Comparison of ENCODE assay signal across 16 cellular contexts in the genomic region with DNA sequence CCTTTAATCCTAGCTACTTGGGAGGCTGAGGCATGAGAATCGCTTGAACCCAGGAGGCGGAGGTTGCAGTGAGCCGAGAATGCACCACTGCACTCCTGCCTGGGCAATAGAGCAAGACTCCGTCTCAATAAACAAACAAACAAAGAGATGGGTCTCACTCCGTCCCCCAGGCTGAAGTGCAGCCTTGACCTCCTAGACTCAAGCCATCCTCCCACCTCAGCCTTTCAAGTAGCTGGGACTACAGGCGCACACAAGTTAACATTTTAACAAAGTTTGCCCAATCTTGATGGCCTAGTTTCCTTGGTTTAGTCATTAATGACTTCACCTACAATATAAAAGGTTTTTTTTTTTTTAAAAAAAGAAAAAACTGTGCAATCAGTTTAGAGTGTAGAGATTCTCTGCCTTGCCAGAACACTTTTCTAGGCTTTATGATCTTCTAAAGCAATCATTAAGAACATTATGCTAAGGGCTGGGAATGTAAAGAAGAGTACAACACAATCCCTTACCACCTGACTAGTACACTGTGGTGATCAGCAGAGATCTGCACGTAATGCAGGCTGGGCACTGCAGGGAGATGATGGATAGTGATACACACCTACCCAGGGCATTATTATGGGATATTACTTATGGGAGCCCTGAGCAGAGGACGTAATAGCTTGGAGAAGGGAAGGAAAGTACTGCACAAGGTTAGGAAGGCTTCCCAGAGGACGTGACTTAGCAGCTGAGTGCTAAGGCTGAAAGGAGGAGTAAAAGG. TPM values are rescaled to one million over a fixed set of nuclear protein-coding genes. Genes with fewer than 3 reads are reported as not detected.
DNase-seq lines count a peak whose midpoint lies in the region; ATAC-seq, FAIRE-seq and TF ChIP-seq lines count a peak whose summit lies in the region.
"Had no signal": no experiment of that assay in that cellular context is flagged by ENCODE, and none has a peak within 500 bp of the region (broad histone marks: within the 10 kb centered on the region; RNA-seq: fewer than 3 reads in every experiment).

No MANE protein-coding gene starts in this region.

- H3K4me3 ChIP-seq in GM23248 (no peak overlapping the region), SU-DHL-6 (ENCODE audit: insufficient read depth, low read length, poor library complexity, severe bottlenecking) (no peak overlapping the region), kidney (ENCODE audit: low read length in 2 of 2) (peak overlapping the region in 1 of 2 donors; percentile 42), psoas muscle (no peak overlapping the region), breast epithelium (no peak overlapping the region), mucosa of descending colon (no peak overlapping the region)
- H3K4me3 ChIP-seq: Peyer's patch had no signal

- H4K20me1 ChIP-seq in GM23248 (ENCODE audit: insufficient read depth) (peaks cover 6% of the 10 kb centered on the region; the same call in 1 of the 2 replicates), SU-DHL-6 (ENCODE audit: low read depth, low read length) (peaks cover 10% of the 10 kb centered on the region; the same call in 1 of the 2 replicates)

- H3K27me3 ChIP-seq in GM23248 (replicated peaks; ENCODE audit: insufficient read depth) (no peaks in the 10 kb centered on the region), SU-DHL-6 (ENCODE audit: low read length) (no peaks in the 10 kb centered on the region), psoas muscle (ENCODE audit: insufficient read depth in 3 of 3, low read length in 2 of 3) (no peaks in the 10 kb centered on the region), breast epithelium (no peaks in the 10 kb centered on the region)
- H3K27me3 ChIP-seq: Peyer's patch had no signal

- H3K9me3 ChIP-seq in GM23248 (ENCODE audit: low read depth) (no peaks in the 10 kb centered on the region), SU-DHL-6 (ENCODE audit: insufficient read depth, low read length) (no peaks in the 10 kb centered on the region), kidney (ENCODE audit: control insufficient read depth in 1 of 2, low read length in 2 of 2) (no peaks in the 10 kb centered on the region), psoas muscle (no peaks in the 10 kb centered on the region), breast epithelium (no peaks in the 10 kb centered on the region), mucosa of descending colon (no peaks in the 10 kb centered on the region)
- H3K9me3 ChIP-seq: Peyer's patch had no signal

- TF ChIP-seq POLR2A in breast epithelium (IDR thresholded peaks at IDR 0.05) = no peak

- H3K4me1 ChIP-seq in GM23248 (ENCODE audit: insufficient read depth) = no peaks in the 10 kb centered on the region; the same call in 1 of the 2 replicates
- peaks cover 9 to 17% of the 10 kb centered on the region in 2 donors for H3K4me1 ChIP-seq in kidney (ENCODE audit: control insufficient read depth in 1 of 2, insufficient read depth in 1 of 2, low read depth in 1 of 2, low read length in 2 of 2)
- H3K4me1 ChIP-seq in psoas muscle = peaks cover 33% of the 10 kb centered on the region
- H3K4me1 ChIP-seq in breast epithelium = no peaks in the 10 kb centered on the region
- peaks cover 6% of the 10 kb centered on the region for H3K4me1 ChIP-seq in mucosa of descending colon (ENCODE audit: low read depth)

- 86 to 88% methylated on average over 9 of the region's 9 CpGs for WGBS in GM23248 (ENCODE audit: low coverage in 1 of 2, low lambda C conversion rate in 2 of 2, missing lambda C conversion rate in 2 of 2), 2 experiments
- 76 to 81% (median 76%) methylated on average over 9 of the region's 9 CpGs for WGBS in psoas muscle, 3 donors

- peak; percentile 2 for DNase-seq in GM23248
- DNase-seq in kidney = no peak
- DNase-seq in psoas muscle = no peak
- no peak for DNase-seq in breast epithelium (ENCODE audit: low spot score in 2 of 2)
- no peak for DNase-seq in mucosa of descending colon
- DNase-seq: ACHN; CD4-positive, alpha-beta T cell; DMS 273 treated with DMSO at 0.1 percent for 48 hours; NCI-H187 treated with DMSO at 0.1 percent for 48 hours; NCI-H2171; NCI-H82; Peyer's patch; SHP77 treated with DMSO at 0.1 percent for 48 hours had no signal

- H3F3A ChIP-seq in GM23248 (ENCODE audit: insufficient read depth) = no peaks in the 10 kb centered on the region
- peaks cover 34% of the 10 kb centered on the region for H3F3A ChIP-seq in SU-DHL-6 (ENCODE audit: insufficient read depth)

- in situ Hi-C loops in GM23248 (cut with MboI) = no loop called here

- TF ChIP-seq CTCF in SU-DHL-6 (IDR thresholded peaks at IDR 0.05; ENCODE audit: insufficient read depth, low read length, poor library complexity, severe bottlenecking) (no peak), kidney (IDR thresholded peaks at IDR 0.05; ENCODE audit: borderline replicate concordance, extremely low read depth, insufficient read depth) (no peak), psoas muscle (IDR thresholded peaks at IDR 0.05) (no peak), breast epithelium (IDR thresholded peaks at IDR 0.05) (no peak), mucosa of descending colon (IDR thresholded peaks at IDR 0.05) (no peak)

- FAIRE-seq in kidney (lab: Jason Lieb, UNC) = no peak
- FAIRE-seq: H1 had no signal

- H3K36me3 ChIP-seq in GM23248 (ENCODE audit: low read depth) = no peaks in the 10 kb centered on the region; the same call in 1 of the 2 replicates
- H3K36me3 ChIP-seq in SU-DHL-6 (ENCODE audit: low read length) = peaks cover 13% of the 10 kb centered on the region
- H3K36me3 ChIP-seq in kidney (ENCODE audit: control insufficient read depth in 1 of 2, insufficient read depth in 2 of 2, low read length in 2 of 2) = peaks cover 2 to 11% of the 10 kb centered on the region in 2 donors
- peaks cover 5 to 11% of the 10 kb centered on the region in 2 donors for H3K36me3 ChIP-seq in psoas muscle (ENCODE audit: insufficient read depth in 1 of 2, low read depth in 1 of 2)
- peaks cover 7% of the 10 kb centered on the region for H3K36me3 ChIP-seq in breast epithelium
- no peaks in the 10 kb centered on the region for H3K36me3 ChIP-seq in mucosa of descending colon (ENCODE audit: low read depth)

- H3K4me2 ChIP-seq in GM23248 (ENCODE audit: unreplicated experiment) (no peak overlapping the region), SU-DHL-6 (ENCODE audit: low read depth, low read length, poor library complexity, severe bottlenecking) (peak overlapping the region; percentile 90)

- intact Hi-C loops in kidney (cut with DNase I) (no loop called here), psoas muscle (cut with DNase I) (no loop called here), breast epithelium (cut with DNase I; ENCODE audit: low total_unique reads) (no loop called here), mucosa of descending colon (cut with DNase I, micrococcal nuclease) (no loop called here)

- ATAC-seq in psoas muscle (peak in 2 of 4 donors; percentile 6 to 22), HG02623 (IDR thresholded peaks at IDR 0.05; ENCODE audit: unreplicated experiment) (no peak), mucosa of descending colon (no peak)

- H2AFZ ChIP-seq in GM23248 (no peak overlapping the region), SU-DHL-6 (ENCODE audit: low read depth, low read length, severe bottlenecking) (no peak overlapping the region)

- no peak overlapping the region for H3K9ac ChIP-seq in GM23248
- H3K9ac ChIP-seq in SU-DHL-6 (ENCODE audit: low read length) = no peak overlapping the region
- peak overlapping the region in 1 of 2 donors; percentile 28 for H3K9ac ChIP-seq in kidney (ENCODE audit: low read length in 2 of 2)

- H3K27ac ChIP-seq in GM23248 (no peak overlapping the region), SU-DHL-6 (ENCODE audit: low read depth, low read length) (peak overlapping the region; percentile 87), kidney (ENCODE audit: low read depth in 2 of 2, low read length in 2 of 2) (peak overlapping the region; percentile 41 to 61), psoas muscle (peak overlapping the region; percentile 74), breast epithelium (no peak overlapping the region)
- H3K27ac ChIP-seq: Peyer's patch had no signal

- H3K9me2 ChIP-seq in GM23248 (ENCODE audit: insufficient read depth) (no peaks in the 10 kb centered on the region), SU-DHL-6 (replicated peaks; ENCODE audit: insufficient read depth, low read length) (no peaks in the 10 kb centered on the region)

- peaks cover 66% of the 10 kb centered on the region for H3K79me2 ChIP-seq in GM23248 (ENCODE audit: insufficient read depth)
- H3K79me2 ChIP-seq in SU-DHL-6 (ENCODE audit: insufficient read depth, low read length) = peaks cover 85% of the 10 kb centered on the region

RNA-seq across cellular contexts. Expression of a gene that starts 6.9 kb away (rescaled TPM):
- 40.3 and 46.5 TPM in 2 replicates for total RNA-seq in GM23248 (2014; rRNA removed; shearing (Covaris generic))
- polyA plus RNA-seq in GM23248 (2016; fragmentation: Nextera tagmentation; extraction: Ambion mirVana) (87.9 and 89.6 TPM in 2 replicates), kidney (ENCODE audit: insufficient read depth, low read depth, low replicate concordance) (160 TPM), psoas muscle (100 to 1,000 TPM; 129 to 238 (median 215) TPM)
- total RNA-seq in kidney (81.4 TPM), psoas muscle (100 to 1,000 TPM; 183 to 396 (median 274) TPM), breast epithelium (10 to 100 TPM; 15.4 to 56.2 (median 45.2) TPM), mucosa of descending colon (100 to 1,000 TPM in 2 of 3 donors, 10 to 100 TPM in 1; 95.0 to 120 (median 116) TPM)

RNA-seq across cellular contexts. Expression of a gene that starts 42.6 kb away (rescaled TPM):
- total RNA-seq in GM23248 (2014; rRNA removed; shearing (Covaris generic)) = 16.1 and 21.2 TPM in 2 replicates
- polyA plus RNA-seq in GM23248 (2016; fragmentation: Nextera tagmentation; extraction: Ambion mirVana) (19.2 and 20.2 TPM in 2 replicates), kidney (ENCODE audit: insufficient read depth, low read depth, low replicate concordance) (8.2 TPM), psoas muscle (10 to 100 TPM in 1 of 3 donors, 1 to 10 TPM in 2; 4.3 to 11.7 (median 8.9) TPM)
- total RNA-seq in kidney (22.7 TPM), psoas muscle (10 to 100 TPM in 1 of 4 donors, 1 to 10 TPM in 3; 6.6 to 12.6 (median 8.2) TPM), breast epithelium (10 to 100 TPM; 12.7 to 15.4 (median 13.1) TPM), mucosa of descending colon (10 to 100 TPM in 2 of 3 donors, 1 to 10 TPM in 1; 9.4 to 21.9 (median 14.9) TPM)

Comparison
In these comparisons a context has a peak if more than half of its experiments do, and no peak if none do; other contexts are left out.
1. H3K27ac ChIP-seq: peak in SU-DHL-6 (single experiment), kidney (2 of 2) and psoas muscle (single experiment); none in GM23248 (single experiment) and breast epithelium (0 of 2).